Comparison of ENCODE assay signal across 34 cellular contexts in the genomic region with DNA sequence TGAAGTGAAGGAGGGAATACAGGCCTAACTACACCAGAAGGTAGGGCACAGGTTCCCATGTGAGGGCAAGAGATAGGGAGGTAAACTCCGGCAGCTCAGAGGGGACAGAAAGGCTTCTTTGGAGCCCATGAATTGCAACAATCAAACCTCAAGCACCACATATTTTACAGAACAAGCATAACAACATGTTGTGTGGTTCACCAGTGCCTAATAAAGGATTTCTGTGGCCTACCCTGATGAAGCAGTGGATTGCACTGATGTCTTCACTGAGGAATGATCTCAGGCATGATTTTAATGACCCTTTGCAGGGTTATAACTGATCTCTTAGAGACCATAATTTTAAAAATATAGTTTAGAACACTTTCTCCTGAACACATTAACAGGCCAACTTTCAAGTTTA.
DNase-seq lines count a peak whose midpoint lies in the region; ATAC-seq, FAIRE-seq and TF ChIP-seq lines count a peak whose summit lies in the region.
"Had no signal": no experiment of that assay in that cellular context is flagged by ENCODE, and none has a peak within 500 bp of the region (broad histone marks: within the 10 kb centered on the region; RNA-seq: fewer than 3 reads in every experiment).

No MANE protein-coding gene starts in this region.

- no peak overlapping the region for H3K4me3 Mint-ChIP-seq in stimulated activated naive CD8-positive, alpha-beta T cell treated with anti-CD3 and anti-CD28 coated beads, Interleukin-15, Interleukin-2, amounts not matched to agents 100 ng/mL and 50 ng/mL, for 24 hours
- H3K4me3 Mint-ChIP-seq in stimulated activated naive CD8-positive, alpha-beta T cell treated with anti-CD3 and anti-CD28 coated beads, Interleukin-15, amount 100 ng/mL, for 72 hours: no peak overlapping the region
- H3K4me3 Mint-ChIP-seq: activated CD4-positive, alpha-beta memory T cell treated with anti-CD3 and anti-CD28 coated beads for 36 hours; activated T-helper 1 cell treated with anti-CD3 and anti-CD28 coated beads, Interleukin-12 subunit alpha, Interleukin-12 subunit beta, Interleukin-2, Interleukin-4 antibody, amounts not matched to agents 30 ng/mL and 10 ng/mL and 1 ng/mL, durations not matched to agents 14 hours and 24 hours and 36 hours; GM23338; neural crest cell had no signal

- H4K20me1 ChIP-seq in GM12878 (ENCODE audit: control insufficient read depth, insufficient read depth): no peaks in the 10 kb centered on the region

- H3K27me3 ChIP-seq in GM12878 (replicated peaks in 1 of 2; ENCODE audit: control insufficient read depth in 2 of 2, insufficient read depth in 2 of 2, low read length in 1 of 2) (peaks cover 0 to 2% of the 10 kb centered on the region in 2 experiments; a peak in 2 of 4 replicates), suprapubic skin (no peaks in the 10 kb centered on the region)
- H3K27me3 ChIP-seq: gastroesophageal sphincter, stomach, thyroid gland, vagina had no signal

- TF ChIP-seq EP300 in GM12878 (IDR thresholded peaks at IDR 0.05; ENCODE audit: borderline replicate concordance in 1 of 2, control insufficient read depth in 1 of 2, low read depth in 2 of 2, low read length in 2 of 2) (no peak), suprapubic skin (IDR thresholded peaks at IDR 0.05) (no peak)

- no peak overlapping the region for H3K27ac ChIP-seq in GM12878 (ENCODE audit: control insufficient read depth, insufficient read depth)
- no peak overlapping the region for H3K27ac ChIP-seq in suprapubic skin
- H3K27ac ChIP-seq: A549, gastroesophageal sphincter, parathyroid adenoma, stomach, thyroid gland, vagina had no signal

- TF ChIP-seq CTCF in NB4 (IDR thresholded peaks at IDR 0.05; ENCODE audit: low read depth, low read length): no peak
- no peak for TF ChIP-seq CTCF in GM12878 (IDR thresholded peaks at IDR 0.05 in 2 of 3, conservative IDR thresholded peaks at IDR 0.05 in 1 of 3; ENCODE audit: control insufficient read depth in 2 of 3, extremely low read depth in 1 of 3, insufficient read depth in 1 of 3, low read depth in 3 of 3, low read length in 3 of 3)
- TF ChIP-seq CTCF in suprapubic skin (IDR thresholded peaks at IDR 0.05): no peak

- H3K9ac ChIP-seq in GM12878 (ENCODE audit: control insufficient read depth, insufficient read depth, low read length): no peak overlapping the region
- H3K9ac ChIP-seq: parathyroid adenoma, SK-N-SH had no signal

- no peaks in the 10 kb centered on the region for H3K9me3 ChIP-seq in GM12878 (replicated peaks; ENCODE audit: control insufficient read depth, insufficient read depth, low read length)
- H3K9me3 ChIP-seq in suprapubic skin: no peaks in the 10 kb centered on the region
- H3K9me3 ChIP-seq: A549, gastroesophageal sphincter, SK-N-SH, stomach, thyroid gland, vagina had no signal

- no peaks in the 10 kb centered on the region for H3K9me3 Mint-ChIP-seq in stimulated activated naive CD8-positive, alpha-beta T cell treated with anti-CD3 and anti-CD28 coated beads, Interleukin-15, Interleukin-2, amounts not matched to agents 100 ng/mL and 50 ng/mL, for 24 hours
- no peaks in the 10 kb centered on the region for H3K9me3 Mint-ChIP-seq in stimulated activated naive CD8-positive, alpha-beta T cell treated with anti-CD3 and anti-CD28 coated beads, Interleukin-15, amount 100 ng/mL, for 72 hours
- H3K9me3 Mint-ChIP-seq: activated CD4-positive, alpha-beta memory T cell treated with anti-CD3 and anti-CD28 coated beads for 36 hours; GM23338; neural crest cell had no signal

- intact Hi-C loops in GM12878 (cut with micrococcal nuclease; ENCODE audit: unreplicated experiment): no loop called here

- BruUV-seq in GM12878 (replicated peaks; lab: Mats Ljungman, UMichigan): no TSS peak

- no peak for ATAC-seq in stimulated activated naive CD8-positive, alpha-beta T cell treated with anti-CD3 and anti-CD28 coated beads, Interleukin-15, amount 100 ng/mL, for 72 hours
- ATAC-seq in GM12878: no peak
- ATAC-seq: A549, gastroesophageal sphincter, GM23338, HepG2, left colon had no signal

- peaks cover 17% of the 10 kb centered on the region for H3K36me3 Mint-ChIP-seq in stimulated activated naive CD8-positive, alpha-beta T cell treated with anti-CD3 and anti-CD28 coated beads, Interleukin-15, Interleukin-2, amounts not matched to agents 100 ng/mL and 50 ng/mL, for 24 hours (ENCODE audit: low read depth)

- CTCF ChIA-PET in GM12878 (lab: Yijun Ruan, JAX): no interaction called here

- H3K27me3 Mint-ChIP-seq in stimulated activated naive CD8-positive, alpha-beta T cell treated with anti-CD3 and anti-CD28 coated beads, Interleukin-15, Interleukin-2, amounts not matched to agents 100 ng/mL and 50 ng/mL, for 24 hours: peaks cover 3% of the 10 kb centered on the region
- H3K27me3 Mint-ChIP-seq in stimulated activated naive CD8-positive, alpha-beta T cell treated with anti-CD3 and anti-CD28 coated beads, Interleukin-15, amount 100 ng/mL, for 72 hours: no peaks in the 10 kb centered on the region
- H3K27me3 Mint-ChIP-seq: activated CD4-positive, alpha-beta memory T cell treated with anti-CD3 and anti-CD28 coated beads for 36 hours had no signal

- FAIRE-seq in GM12878 (lab: Jason Lieb, UNC): no peak
- FAIRE-seq: A549, endothelial cell of umbilical vein, G401.6, HepG2, small intestine had no signal

- in situ Hi-C loops in GM12878 (cut with MboI): no loop called here

- no peaks in the 10 kb centered on the region for H3K79me2 ChIP-seq in GM12878 (ENCODE audit: control insufficient read depth, insufficient read depth, low read length)
- H3K79me2 ChIP-seq: parathyroid adenoma had no signal

- RAD21 ChIA-PET in GM12878 (lab: Charles Lee; ENCODE audit: unreplicated experiment): no interaction called here

- H3K4me3 ChIP-seq in NB4 (ENCODE audit: low read depth, low read length) (no peak overlapping the region), GM12878 (no peak overlapping the region), suprapubic skin (no peak overlapping the region)
- H3K4me3 ChIP-seq: A549, gastroesophageal sphincter, GM23338, stomach, thyroid gland, vagina had no signal

- no peak overlapping the region for H3K4me2 ChIP-seq in GM12878 (ENCODE audit: control insufficient read depth, insufficient read depth)
- H3K4me2 ChIP-seq: A549, GM23338, SK-N-SH had no signal

- TF ChIP-seq POLR2A in NB4 (IDR thresholded peaks at IDR 0.05; ENCODE audit: extremely low read depth, insufficient read length): no peak
- TF ChIP-seq POLR2A in GM12878 (IDR thresholded peaks at IDR 0.05; ENCODE audit: low read depth, low read length): no peak
- no peak for TF ChIP-seq POLR2A in suprapubic skin (IDR thresholded peaks at IDR 0.05)

- no peak for DNase-seq in stimulated activated naive CD8-positive, alpha-beta T cell treated with anti-CD3 and anti-CD28 coated beads, Interleukin-15, amount 100 ng/mL, for 72 hours
- DNase-seq in NB4 (ENCODE audit: low read depth): peak; percentile 34
- no peak for DNase-seq in GM12878 (ENCODE audit: low read depth, low spot score)
- DNase-seq in suprapubic skin (ENCODE audit: low spot score in 2 of 2): no peak
- no peak for DNase-seq in NCI-H748 treated with DMSO at 0.1 percent for 48 hours (lab: John Stamatoyannopoulos, UW)
- no peak for DNase-seq in activated naive CD4-positive, alpha-beta T cell (lab: John Stamatoyannopoulos, UW)
- no peak for DNase-seq in NCI-H510A treated with DMSO at 0.1 percent for 48 hours (lab: John Stamatoyannopoulos, UW)
- DNase-seq: activated CD4-positive, alpha-beta memory T cell treated with anti-CD3 and anti-CD28 coated beads for 36 hours; activated CD4-positive, alpha-beta T cell treated with anti-CD3 and anti-CD28 coated beads for 1 hour; activated naive CD4-positive, alpha-beta T cell treated with anti-CD3 and anti-CD28 coated beads, Interleukin-2, amount 50 U/mL, for 16 hours; amygdala; COR-L47; hypothalamus; left colon; mammary epithelial cell; NCI-H1092; NCI-H1694; NCI-H446; SK-N-SH; small intestine; stimulated activated CD4-positive, alpha-beta T cell treated with anti-CD3 and anti-CD28 coated beads, Interleukin-1b, Interleukin-23, amount 100 ng/mL, for 48 hours; stomach; thyroid gland had no signal

- H3K27ac Mint-ChIP-seq in stimulated activated naive CD8-positive, alpha-beta T cell treated with anti-CD3 and anti-CD28 coated beads, Interleukin-15, Interleukin-2, amounts not matched to agents 100 ng/mL and 50 ng/mL, for 24 hours: peak overlapping the region; percentile 13
- H3K27ac Mint-ChIP-seq in stimulated activated naive CD8-positive, alpha-beta T cell treated with anti-CD3 and anti-CD28 coated beads, Interleukin-15, amount 100 ng/mL, for 72 hours: no peak overlapping the region
- H3K27ac Mint-ChIP-seq: activated CD4-positive, alpha-beta memory T cell treated with anti-CD3 and anti-CD28 coated beads for 36 hours; activated T-helper 1 cell treated with anti-CD3 and anti-CD28 coated beads, Interleukin-12 subunit alpha, Interleukin-12 subunit beta, Interleukin-2, Interleukin-4 antibody, amounts not matched to agents 30 ng/mL and 10 ng/mL and 1 ng/mL, durations not matched to agents 14 hours and 24 hours and 36 hours; GM23338 had no signal

- no peak overlapping the region for H2AFZ ChIP-seq in GM12878 (ENCODE audit: control insufficient read depth, low read depth, low read length)
- H2AFZ ChIP-seq: GM23338, parathyroid adenoma had no signal

- peaks cover 91% of the 10 kb centered on the region for H3K4me1 Mint-ChIP-seq in stimulated activated naive CD8-positive, alpha-beta T cell treated with anti-CD3 and anti-CD28 coated beads, Interleukin-15, Interleukin-2, amounts not matched to agents 100 ng/mL and 50 ng/mL, for 24 hours (ENCODE audit: low read depth)
- peaks cover 89% of the 10 kb centered on the region for H3K4me1 Mint-ChIP-seq in stimulated activated naive CD8-positive, alpha-beta T cell treated with anti-CD3 and anti-CD28 coated beads, Interleukin-15, amount 100 ng/mL, for 72 hours

- POLR2A ChIA-PET in GM12878 (lab: Charles Lee): interaction anchor here (0.5 kb wide), 1 partner anchor 387 kb away, joined by 3 read pairs; no protein-coding TSS in a partner anchor

- H3K4me1 ChIP-seq in GM12878 (ENCODE audit: control insufficient read depth, insufficient read depth, low read length) (peaks cover 39% of the 10 kb centered on the region), suprapubic skin (peaks cover 9% of the 10 kb centered on the region)
- H3K4me1 ChIP-seq: A549, gastroesophageal sphincter, parathyroid adenoma, thyroid gland had no signal

- SMC1A ChIA-PET in GM12878 (lab: Charles Lee; ENCODE audit: uncharacterized antibody, unreplicated experiment): no interaction called here

- H3K36me3 ChIP-seq in GM12878 (ENCODE audit: control insufficient read depth in 2 of 2, insufficient read depth in 2 of 2, low read length in 1 of 2): no peaks in the 10 kb centered on the region
- H3K36me3 ChIP-seq in suprapubic skin: no peaks in the 10 kb centered on the region
- H3K36me3 ChIP-seq: gastroesophageal sphincter, stomach, thyroid gland, vagina had no signal

- no peak for TF ChIP-seq RAD21 in GM12878 (IDR thresholded peaks at IDR 0.05; ENCODE audit: insufficient read depth, low read depth, low read length)

- WGBS in GM12878 (ENCODE audit: insufficient coverage, insufficient replicate concordance, low lambda C conversion rate, missing lambda C conversion rate): 94% methylated on average over 1 of the region's 1 CpG
- WGBS in suprapubic skin: 88% methylated on average over 1 of the region's 1 CpG

TF ChIP-seq in GM12878, 131 proteins besides CTCF, POLR2A, EP300 and RAD21:
- TF ChIP-seq BACH1 (IDR thresholded peaks at IDR 0.05; ENCODE audit: borderline replicate concordance): no peak
- peak; percentile 59 for TF ChIP-seq RUNX3 (IDR thresholded peaks at IDR 0.05; ENCODE audit: low read length)
